9 cellular contexts compared by ENCODE assay signal in genomic region chr17:58329808-58330543, GRCh38. TPM values are rescaled to one million over a fixed set of nuclear protein-coding genes. Genes with fewer than 3 reads are reported as not detected.
DNase-seq lines count a peak whose midpoint lies in the region; ATAC-seq lines count a peak whose summit lies in the region.
"Had no signal": no experiment of that assay in that cellular context is flagged by ENCODE, and none has a peak within 500 bp of the region (broad histone marks: within the 10 kb centered on the region; RNA-seq: fewer than 3 reads in every experiment).

No MANE protein-coding gene starts in this region.

- intact Hi-C loops in activated CD4-positive, alpha-beta T cell treated with anti-CD3 and anti-CD28 coated beads, Interleukin-2, amount 10 ng/mL, durations not matched to agents 24 days and 14 days (cut with micrococcal nuclease): loop anchor here (1.0 to 10.0 kb wide), 7 partner anchors 8 to 1455 kb away; partner anchors contain the start of genes PRR11, SKA2, SRSF1 and SUPT4H1
- intact Hi-C loops in naive thymus-derived CD4-positive, alpha-beta T cell (cut with micrococcal nuclease): loop anchor here (1.0 to 10.0 kb wide), 11 partner anchors 8 to 1512 kb away; partner anchors contain the start of genes CLTC (in 2 of the 2), SUPT4H1 (in 2 of the 2), MKS1 (in 1 of the 2) and PRR11 (in 1 of the 2)

- POLR2A ChIA-PET in naive thymus-derived CD4-positive, alpha-beta T cell (lab: Charles Lee): interaction anchor here (0.8 to 19.0 kb wide), 6 partner anchors 10 to 39 kb away, joined by 3 to 792 read pairs (median 262); partner anchors contain the start of genes SUPT4H1 and TSPOAP1

- no peaks in the 10 kb centered on the region for H3K9me3 ChIP-seq in naive thymus-derived CD4-positive, alpha-beta T cell (ENCODE audit: control insufficient read depth in 2 of 3, low read length in 3 of 3)

- peaks cover 11 to 24% of the 10 kb centered on the region in 2 donors for H3K4me1 ChIP-seq in naive thymus-derived CD4-positive, alpha-beta T cell (ENCODE audit: control insufficient read depth in 2 of 2, insufficient read depth in 2 of 2, low read length in 2 of 2)

- peaks cover 4% of the 10 kb centered on the region for H3K27me3 Mint-ChIP-seq in activated CD4-positive, alpha-beta T cell treated with anti-CD3 and anti-CD28 coated beads, Interleukin-2, amount 10 ng/mL, durations not matched to agents 24 days and 14 days
- peaks cover 0 to 19% (median 0%) of the 10 kb centered on the region in 5 donors for H3K27me3 Mint-ChIP-seq in naive thymus-derived CD4-positive, alpha-beta T cell

- H3K36me3 Mint-ChIP-seq in activated CD4-positive, alpha-beta T cell treated with anti-CD3 and anti-CD28 coated beads, Interleukin-2, amount 10 ng/mL, durations not matched to agents 24 days and 14 days (ENCODE audit: low read depth): peaks cover 57% of the 10 kb centered on the region
- peaks cover 13 to 45% (median 15%) of the 10 kb centered on the region in 5 donors for H3K36me3 Mint-ChIP-seq in naive thymus-derived CD4-positive, alpha-beta T cell

- H3K4me3 Mint-ChIP-seq in activated CD4-positive, alpha-beta T cell treated with anti-CD3 and anti-CD28 coated beads, Interleukin-2, amount 10 ng/mL, durations not matched to agents 24 days and 14 days: peak overlapping the region; percentile 91
- H3K4me3 Mint-ChIP-seq in naive thymus-derived CD4-positive, alpha-beta T cell: peak overlapping the region; percentile 86 to 100 (median 97)

- peak overlapping the region; percentile 98 for H3K4me3 ChIP-seq in naive thymus-derived CD4-positive, alpha-beta T cell (ENCODE audit: low read length)

- DNase-seq in activated CD4-positive, alpha-beta T cell treated with anti-CD3 and anti-CD28 coated beads, Interleukin-2, amount 10 ng/mL, durations not matched to agents 24 days and 14 days: peak; percentile 87
- DNase-seq in naive thymus-derived CD4-positive, alpha-beta T cell: peak in 5 of 9 donors; percentile 21 to 47 (median 40)
- DNase-seq in substantia nigra (lab: John Stamatoyannopoulos, UW) (no peak), putamen (ENCODE audit: low spot score) (no peak), NCI-H1436 treated with DMSO at 0.1 percent for 48 hours (lab: John Stamatoyannopoulos, UW) (no peak)

- peaks cover 4% of the 10 kb centered on the region for H3K9me3 Mint-ChIP-seq in activated CD4-positive, alpha-beta T cell treated with anti-CD3 and anti-CD28 coated beads, Interleukin-2, amount 10 ng/mL, durations not matched to agents 24 days and 14 days
- H3K9me3 Mint-ChIP-seq in naive thymus-derived CD4-positive, alpha-beta T cell: peaks cover 0 to 4% (median 0%) of the 10 kb centered on the region in 11 donors

- H3K4me1 Mint-ChIP-seq in activated CD4-positive, alpha-beta T cell treated with anti-CD3 and anti-CD28 coated beads, Interleukin-2, amount 10 ng/mL, durations not matched to agents 24 days and 14 days: peaks cover 49% of the 10 kb centered on the region
- peaks cover 43 to 68% (median 53%) of the 10 kb centered on the region in 7 donors for H3K4me1 Mint-ChIP-seq in naive thymus-derived CD4-positive, alpha-beta T cell

- ATAC-seq in GM19372 (IDR thresholded peaks at IDR 0.05; ENCODE audit: low read depth, unreplicated experiment) (peak; percentile 13), HG03342 (IDR thresholded peaks at IDR 0.05; ENCODE audit: unreplicated experiment) (peak; percentile 7), HG03045 (IDR thresholded peaks at IDR 0.05; ENCODE audit: unreplicated experiment) (no peak)
- peak; percentile 19 for ATAC-seq in naive thymus-derived CD4-positive, alpha-beta T cell

- H3K27ac ChIP-seq in naive thymus-derived CD4-positive, alpha-beta T cell (ENCODE audit: low read depth, low read length): peak overlapping the region; percentile 98
- H3K27ac ChIP-seq in substantia nigra (ENCODE audit: low read depth, low read length, poor library complexity, severe bottlenecking): no peak overlapping the region

- H3K27ac Mint-ChIP-seq in activated CD4-positive, alpha-beta T cell treated with anti-CD3 and anti-CD28 coated beads, Interleukin-2, amount 10 ng/mL, durations not matched to agents 24 days and 14 days: peak overlapping the region; percentile 100
- H3K27ac Mint-ChIP-seq in naive thymus-derived CD4-positive, alpha-beta T cell: peak overlapping the region; percentile 91 to 100 (median 95)

- H3K36me3 ChIP-seq in naive thymus-derived CD4-positive, alpha-beta T cell (ENCODE audit: control insufficient read depth in 2 of 3, insufficient read depth in 3 of 3, low read length in 3 of 3): peaks cover 12 to 25% (median 17%) of the 10 kb centered on the region in 3 experiments

- H3K27me3 ChIP-seq in naive thymus-derived CD4-positive, alpha-beta T cell (ENCODE audit: control insufficient read depth in 2 of 2, insufficient read depth in 2 of 2, low read length in 2 of 2): no peaks in the 10 kb centered on the region

- CTCF ChIA-PET in naive thymus-derived CD4-positive, alpha-beta T cell (lab: Charles Lee): interaction anchor here (0.8 to 4.8 kb wide), 3 partner anchors 10 to 16 kb away, joined by 3 to 59 read pairs (median 15); no protein-coding TSS in a partner anchor

RNA-seq across cellular contexts. Expression of gene TSPOAP1, which starts 1.4 kb away (rescaled TPM):
- total RNA-seq in activated CD4-positive, alpha-beta T cell treated with anti-CD3 and anti-CD28 coated beads, Interleukin-2, amount 10 ng/mL, durations not matched to agents 24 days and 14 days: 22.6 and 23.6 TPM in 2 replicates
- total RNA-seq in naive thymus-derived CD4-positive, alpha-beta T cell: 10 to 100 TPM; 11.2 to 62.5 (median 20.5) TPM
- 1 to 10 TPM in 1 of 2 donors, under 1 TPM in 1; 0.20 to 1.5 TPM for polyA plus RNA-seq in naive thymus-derived CD4-positive, alpha-beta T cell
- total RNA-seq: NCI-H460 had no signal

RNA-seq across cellular contexts. Expression of gene SUPT4H1, which starts 22.0 kb away (rescaled TPM):
- total RNA-seq in activated CD4-positive, alpha-beta T cell treated with anti-CD3 and anti-CD28 coated beads, Interleukin-2, amount 10 ng/mL, durations not matched to agents 24 days and 14 days: 139 and 143 TPM in 2 replicates
- total RNA-seq in naive thymus-derived CD4-positive, alpha-beta T cell: 10 to 100 TPM; 36.0 to 75.6 (median 62.3) TPM
- polyA plus RNA-seq in naive thymus-derived CD4-positive, alpha-beta T cell: 10 to 100 TPM; 69.4 to 91.7 TPM

RNA-seq across cellular contexts. Expression of gene MPO, which starts 49.2 kb away (rescaled TPM):
- total RNA-seq in activated CD4-positive, alpha-beta T cell treated with anti-CD3 and anti-CD28 coated beads, Interleukin-2, amount 10 ng/mL, durations not matched to agents 24 days and 14 days: not detected in 2 replicates
- total RNA-seq in naive thymus-derived CD4-positive, alpha-beta T cell: 1 to 10 TPM in 1 of 5 experiments, under 1 TPM in 1, not detected in 3; 0.32 to 7.3 TPM
- not detected for polyA plus RNA-seq in naive thymus-derived CD4-positive, alpha-beta T cell
- total RNA-seq: NCI-H460 had no signal

Comparison
In these comparisons a context has a peak if more than half of its experiments do, and no peak if none do; other contexts are left out.
1. DNase-seq: peak in activated CD4-positive, alpha-beta T cell treated with anti-CD3 and anti-CD28 coated beads, Interleukin-2, amount 10 ng/mL, durations not matched to agents 24 days and 14 days (single experiment) and naive thymus-derived CD4-positive, alpha-beta T cell (5 of 9); none in substantia nigra (0 of 49), putamen (single experiment) and NCI-H1436 treated with DMSO at 0.1 percent for 48 hours (single experiment).